Comparison of ENCODE assay signal across 12 cellular contexts in the genomic region with DNA sequence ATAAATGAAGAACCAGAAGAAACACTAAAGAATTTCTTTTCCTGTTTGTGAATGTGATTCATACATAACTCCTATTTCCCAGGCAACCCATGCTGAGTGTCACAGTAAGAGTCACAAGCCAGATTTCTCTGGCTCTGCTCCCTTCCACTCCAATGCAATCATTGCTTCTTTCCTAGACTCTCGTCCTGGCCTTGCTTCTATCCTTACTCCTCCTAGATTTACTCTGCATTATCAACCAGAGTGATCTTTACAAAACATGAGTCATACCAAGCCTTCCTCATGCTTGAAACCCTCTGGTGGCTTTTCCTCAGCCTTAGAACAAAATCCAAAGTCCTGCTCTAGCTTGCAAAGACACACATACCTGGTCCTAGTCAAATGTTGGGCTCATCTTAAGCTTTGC. TPM values are rescaled to one million over a fixed set of nuclear protein-coding genes. Genes with fewer than 3 reads are reported as not detected.
DNase-seq lines count a peak whose midpoint lies in the region; ATAC-seq and TF ChIP-seq lines count a peak whose summit lies in the region.
"Had no signal": no experiment of that assay in that cellular context is flagged by ENCODE, and none has a peak within 500 bp of the region (broad histone marks: within the 10 kb centered on the region; RNA-seq: fewer than 3 reads in every experiment).

No MANE protein-coding gene starts in this region.

- TF ChIP-seq CTCF in AG04449 (IDR thresholded peaks at IDR 0.05; ENCODE audit: insufficient read depth, low read length, missing control alignments) (no peak), kidney epithelial cell (IDR thresholded peaks at IDR 0.05; ENCODE audit: insufficient read depth, low read length, poor library complexity, severe bottlenecking) (no peak), testis (IDR thresholded peaks at IDR 0.05) (no peak)

- TF ChIP-seq POLR2A in testis (IDR thresholded peaks at IDR 0.05), result no peak

- H3K4me1 Mint-ChIP-seq in activated naive CD8-positive, alpha-beta T cell treated with anti-CD3 and anti-CD28 coated beads, Interleukin-2, amount 50 U/mL, for 24 hours, result peaks cover 57% of the 10 kb centered on the region

- WGBS in testis, 2 donors, result 64 to 83% methylated on average over 1 of the region's 1 CpG

- H3K4me1 ChIP-seq in testis, result peaks cover 5% of the 10 kb centered on the region

- no peaks in the 10 kb centered on the region for H3K27me3 Mint-ChIP-seq in activated naive CD8-positive, alpha-beta T cell treated with anti-CD3 and anti-CD28 coated beads, Interleukin-2, amount 50 U/mL, for 24 hours

- DNase-seq in AG04449 (ENCODE audit: low read depth, low spot score) (peak; percentile 68), HCEC 1CT (peak; percentile 82), kidney epithelial cell (ENCODE audit: low read depth) (peak; percentile 39), epidermal melanocyte (ENCODE audit: insufficient read length, low spot score) (no peak), testis (no peak), MV-4-11 (lab: John Stamatoyannopoulos, UW) (no peak)
- DNase-seq in activated naive CD8-positive, alpha-beta T cell treated with anti-CD3 and anti-CD28 coated beads, Interleukin-2, amount 50 U/mL, for 24 hours, result no peak
- DNase-seq: cortex of kidney, GDM1, NCI-H1048 had no signal

- no peaks in the 10 kb centered on the region for H3K9me3 ChIP-seq in testis

- peak overlapping the region; percentile 36 for H3K27ac Mint-ChIP-seq in activated naive CD8-positive, alpha-beta T cell treated with anti-CD3 and anti-CD28 coated beads, Interleukin-2, amount 50 U/mL, for 24 hours

- no peak overlapping the region for H3K4me3 Mint-ChIP-seq in activated naive CD8-positive, alpha-beta T cell treated with anti-CD3 and anti-CD28 coated beads, Interleukin-2, amount 50 U/mL, for 24 hours
- H3K4me3 Mint-ChIP-seq: neural crest cell had no signal

- CTCF ChIA-PET in AG04449 (lab: Yijun Ruan, JAX), result interaction anchor here (2.9 to 6.9 kb wide), 2 partner anchors 16 to 77 kb away, joined by 14 to 55 read pairs; a partner anchor contains a TSS

- H3K36me3 ChIP-seq in kidney epithelial cell (ENCODE audit: control insufficient read depth, insufficient read depth, low read length) (no peaks in the 10 kb centered on the region), testis (ENCODE audit: low read depth, missing control alignments) (no peaks in the 10 kb centered on the region)

- intact Hi-C loops in testis (cut with DNase I; ENCODE audit: low total_unique reads), result no loop called here

- H3K27me3 ChIP-seq in kidney epithelial cell (ENCODE audit: control insufficient read depth, insufficient read depth, low read length) (no peaks in the 10 kb centered on the region), testis (no peaks in the 10 kb centered on the region)

- peaks cover 9% of the 10 kb centered on the region for H3K9me3 Mint-ChIP-seq in activated naive CD8-positive, alpha-beta T cell treated with anti-CD3 and anti-CD28 coated beads, Interleukin-2, amount 50 U/mL, for 24 hours

- no peak overlapping the region for H3K27ac ChIP-seq in testis

- POLR2A ChIA-PET in AG04449 (lab: Yijun Ruan, JAX), result no interaction called here

- ATAC-seq in activated naive CD8-positive, alpha-beta T cell treated with anti-CD3 and anti-CD28 coated beads, Interleukin-2, amount 50 U/mL, for 24 hours, result no peak
- no peak for ATAC-seq in GM18868 (IDR thresholded peaks at IDR 0.05; ENCODE audit: unreplicated experiment)

- H3K4me3 ChIP-seq in AG04449 (ENCODE audit: low read depth, low read length) (no peak overlapping the region), kidney epithelial cell (ENCODE audit: low read depth, low read length) (no peak overlapping the region), testis (no peak overlapping the region)

- H3K36me3 Mint-ChIP-seq in activated naive CD8-positive, alpha-beta T cell treated with anti-CD3 and anti-CD28 coated beads, Interleukin-2, amount 50 U/mL, for 24 hours (ENCODE audit: low read depth), result no peaks in the 10 kb centered on the region

RNA-seq across cellular contexts. Expression of a gene that starts 13.3 kb away (rescaled TPM):
- not detected in 2 replicates for total RNA-seq in kidney epithelial cell
- total RNA-seq in testis, result not detected
- polyA plus RNA-seq in testis (ENCODE audit: insufficient read depth, low read depth, low replicate concordance), result not detected
- total RNA-seq: neural crest cell had no signal

RNA-seq across cellular contexts. Expression of a gene that starts 14.5 kb away (rescaled TPM):
- total RNA-seq in kidney epithelial cell (not detected in 2 replicates), testis (not detected)
- polyA plus RNA-seq in testis (ENCODE audit: insufficient read depth, low read depth, low replicate concordance), result not detected
- total RNA-seq: neural crest cell had no signal

Comparison
In these comparisons a context has a peak if more than half of its experiments do, and no peak if none do; other contexts are left out.
1. DNase-seq: peak in AG04449 (single experiment), HCEC 1CT (single experiment) and kidney epithelial cell (single experiment); none in activated naive CD8-positive, alpha-beta T cell treated with anti-CD3 and anti-CD28 coated beads, Interleukin-2, amount 50 U/mL, for 24 hours (single experiment), epidermal melanocyte (single experiment), testis (single experiment) and MV-4-11 (single experiment).